In the genomic region with DNA sequence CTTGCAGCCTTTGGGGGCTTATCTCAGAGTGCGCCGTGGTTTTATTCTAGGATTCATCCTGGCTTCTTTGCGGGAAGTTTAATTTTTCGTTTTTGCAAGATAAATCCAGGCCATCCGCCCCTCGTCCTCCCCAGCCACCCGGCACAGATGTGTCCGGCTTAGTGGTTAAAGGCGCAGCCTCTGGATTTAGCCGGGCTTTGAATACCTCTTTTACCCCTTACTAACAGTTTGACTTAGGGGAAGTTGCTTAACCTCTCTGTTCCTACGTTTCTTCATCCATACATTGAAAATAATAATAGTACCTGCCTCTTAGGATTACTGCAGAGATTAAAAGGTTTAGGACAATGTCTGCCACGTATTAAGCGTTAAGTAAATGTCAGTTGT, we compare ENCODE assay signal across 8 cellular contexts. TPM values are rescaled to one million over a fixed set of nuclear protein-coding genes. Genes with fewer than 3 reads are reported as not detected.
DNase-seq lines count a peak whose midpoint lies in the region; ATAC-seq and TF ChIP-seq lines count a peak whose summit lies in the region.

No MANE protein-coding gene starts in this region.

- no peaks in the 10 kb centered on the region for H3F3A ChIP-seq in OCI-LY1 (ENCODE audit: insufficient read depth, low read length)

- DNase-seq in activated naive CD4-positive, alpha-beta T cell treated with anti-CD3 and anti-CD28 coated beads for 36 hours, result peak; percentile 36
- DNase-seq in activated naive CD4-positive, alpha-beta T cell treated with anti-CD3 and anti-CD28 coated beads, Interleukin-2, amount 50 U/mL, for 16 hours, result no peak
- DNase-seq in caudate nucleus (lab: John Stamatoyannopoulos, UW) (peak in 1 of 61 donors; percentile 50), lower leg skin (ENCODE audit: low spot score in 2 of 2) (no peak), upper lobe of left lung (peak in 1 of 2 donors; percentile 29), Ammon's horn (ENCODE audit: low spot score) (no peak)

- CTCF ChIA-PET in activated naive CD4-positive, alpha-beta T cell treated with anti-CD3 and anti-CD28 coated beads for 36 hours (lab: Charles Lee), result interaction anchor here (1.4 to 1.8 kb wide), 2 partner anchors 11 to 78 kb away, joined by 6 to 9 read pairs; no protein-coding TSS in a partner anchor

- H3K4me1 Mint-ChIP-seq in activated naive CD4-positive, alpha-beta T cell treated with anti-CD3 and anti-CD28 coated beads for 36 hours (ENCODE audit: low read depth), result peaks cover 13% of the 10 kb centered on the region

- ATAC-seq in HG02759 (IDR thresholded peaks at IDR 0.05; ENCODE audit: unreplicated experiment) (peak; percentile 8), upper lobe of left lung (ENCODE audit: low FRiP score in 2 of 2) (peak in 1 of 2 donors; percentile 30)

- peak overlapping the region; percentile 77 for H3K27ac ChIP-seq in OCI-LY1 (ENCODE audit: low read depth, low read length, poor library complexity, severe bottlenecking)
- peak overlapping the region; percentile 39 for H3K27ac ChIP-seq in caudate nucleus (ENCODE audit: low read depth, low read length)
- H3K27ac ChIP-seq in upper lobe of left lung, result peak overlapping the region; percentile 80 to 91 (median 84)

- H3K27ac Mint-ChIP-seq in activated naive CD4-positive, alpha-beta T cell treated with anti-CD3 and anti-CD28 coated beads for 36 hours, result peak overlapping the region; percentile 94

- H4K20me1 ChIP-seq in OCI-LY1 (ENCODE audit: insufficient read depth, low read length), result no peaks in the 10 kb centered on the region

- TF ChIP-seq POLR2A in lower leg skin (IDR thresholded peaks at IDR 0.05), result no peak
- no peak for TF ChIP-seq POLR2A in upper lobe of left lung (IDR thresholded peaks at IDR 0.05)

- intact Hi-C loops in activated naive CD4-positive, alpha-beta T cell treated with anti-CD3 and anti-CD28 coated beads for 36 hours (cut with micrococcal nuclease), result loop anchor here (2.0 to 5.0 kb wide), 4 partner anchors 51 to 904 kb away; no protein-coding TSS in a partner anchor
- intact Hi-C loops in lower leg skin (cut with DNase I; ENCODE audit: low total_unique reads), result no loop called here

- no peaks in the 10 kb centered on the region for H3K9me2 ChIP-seq in OCI-LY1 (ENCODE audit: low read depth, low read length)

- H3K9me3 ChIP-seq in OCI-LY1 (ENCODE audit: low read length) (no peaks in the 10 kb centered on the region), upper lobe of left lung (no peaks in the 10 kb centered on the region)

- H3K4me1 ChIP-seq in OCI-LY1 (ENCODE audit: insufficient read depth, low read length, severe bottlenecking) (peaks cover 19% of the 10 kb centered on the region), upper lobe of left lung (peaks cover 16 to 26% (median 18%) of the 10 kb centered on the region in 4 donors)

- H3K4me2 ChIP-seq in OCI-LY1 (ENCODE audit: low read length), result peak overlapping the region; percentile 83

- no peak for TF ChIP-seq EP300 in upper lobe of left lung (IDR thresholded peaks at IDR 0.05)

- H3K4me3 ChIP-seq in OCI-LY1 (ENCODE audit: low read depth, low read length, poor library complexity, severe bottlenecking) (peak overlapping the region; percentile 85), lower leg skin (ENCODE audit: low read depth, poor library complexity, severe bottlenecking) (peak overlapping the region; percentile 69), upper lobe of left lung (peak overlapping the region; percentile 75 to 98 (median 96))

- peaks cover 49% of the 10 kb centered on the region for H3K79me2 ChIP-seq in OCI-LY1 (ENCODE audit: insufficient read depth, low read length)

- H3K27me3 ChIP-seq in OCI-LY1 (ENCODE audit: insufficient read depth, low read length) (no peaks in the 10 kb centered on the region), upper lobe of left lung (no peaks in the 10 kb centered on the region)

- H3K36me3 ChIP-seq in OCI-LY1 (ENCODE audit: insufficient read depth, low read length) (peaks cover 39% of the 10 kb centered on the region), upper lobe of left lung (no peaks in the 10 kb centered on the region)

- 0 to 1% methylated on average over 13 of the region's 13 CpGs for WGBS in lower leg skin, 2 donors
- 0 to 1% methylated on average over 13 of the region's 13 CpGs for WGBS in upper lobe of left lung, 2 donors

- H2AFZ ChIP-seq in OCI-LY1 (ENCODE audit: low read length), result peak overlapping the region; percentile 13; the same call in 1 of the 2 replicates

- peak overlapping the region; percentile 99 for H3K4me3 Mint-ChIP-seq in activated naive CD4-positive, alpha-beta T cell treated with anti-CD3 and anti-CD28 coated beads for 36 hours

- H3K9me3 Mint-ChIP-seq in activated naive CD4-positive, alpha-beta T cell treated with anti-CD3 and anti-CD28 coated beads for 36 hours, result no peaks in the 10 kb centered on the region

- peak overlapping the region; percentile 91 for H3K9ac ChIP-seq in OCI-LY1 (ENCODE audit: low read length)

- TF ChIP-seq CTCF in OCI-LY1 (IDR thresholded peaks at IDR 0.05; ENCODE audit: low read length), result no peak
- no peak for TF ChIP-seq CTCF in lower leg skin (IDR thresholded peaks at IDR 0.05)
- TF ChIP-seq CTCF in upper lobe of left lung (IDR thresholded peaks at IDR 0.05), result no peak

- no peaks in the 10 kb centered on the region for H3K27me3 Mint-ChIP-seq in activated naive CD4-positive, alpha-beta T cell treated with anti-CD3 and anti-CD28 coated beads for 36 hours (ENCODE audit: low read depth)

- peaks cover 15% of the 10 kb centered on the region for H3K36me3 Mint-ChIP-seq in activated naive CD4-positive, alpha-beta T cell treated with anti-CD3 and anti-CD28 coated beads for 36 hours (ENCODE audit: low read depth)

RNA-seq across cellular contexts. Expression of a gene that starts 0.7 kb away (rescaled TPM):
- 10 to 100 TPM; 55.3 to 59.4 TPM for total RNA-seq in activated naive CD4-positive, alpha-beta T cell treated with anti-CD3 and anti-CD28 coated beads for 36 hours
- total RNA-seq in lower leg skin (10 to 100 TPM in 2 of 4 donors, 1 to 10 TPM in 2; 8.3 to 11.7 (median 10.8) TPM), upper lobe of left lung (10 to 100 TPM in 5 of 6 donors, 1 to 10 TPM in 1; 7.1 to 18.7 (median 13.7) TPM)

RNA-seq across cellular contexts. Expression of a gene that starts 40.3 kb away (rescaled TPM):
- total RNA-seq in activated naive CD4-positive, alpha-beta T cell treated with anti-CD3 and anti-CD28 coated beads for 36 hours, result 1 to 10 TPM; 2.9 to 3.5 TPM
- total RNA-seq in lower leg skin (1 to 10 TPM; 2.1 to 7.8 (median 6.3) TPM), upper lobe of left lung (10 to 100 TPM; 16.8 to 73.1 (median 36.4) TPM)
